1 cellular context compared by ENCODE assay signal in the genomic region with DNA sequence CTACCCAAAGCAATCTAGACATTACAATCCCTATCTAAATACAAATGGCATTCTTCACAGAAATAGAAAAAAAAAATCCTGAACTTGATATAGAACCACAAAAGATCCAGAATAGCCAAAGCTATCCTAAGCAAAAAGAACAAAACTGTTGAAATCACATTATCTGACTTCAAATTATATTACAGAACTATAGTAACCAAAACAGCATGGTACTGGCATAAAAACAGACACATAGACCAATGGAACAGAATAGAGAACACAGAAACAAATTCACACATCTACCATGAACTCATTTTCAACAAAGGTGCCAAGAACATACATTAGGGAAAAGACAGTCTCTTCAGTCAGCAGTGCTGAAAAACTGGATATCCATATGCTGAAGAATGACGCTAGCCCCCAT. TPM values are rescaled to one million over a fixed set of nuclear protein-coding genes. Genes with fewer than 3 reads are reported as not detected.
"Had no signal": no experiment of that assay in that cellular context is flagged by ENCODE, and none has a peak within 500 bp of the region (broad histone marks: within the 10 kb centered on the region; RNA-seq: fewer than 3 reads in every experiment).

No MANE protein-coding gene starts in this region.

RNA-seq across cellular contexts. Expression of gene EGLN3, which starts 19.0 kb away (rescaled TPM):
- total RNA-seq: HT1080 had no signal
